Comparison of ENCODE assay signal across 29 cellular contexts in the genomic region with DNA sequence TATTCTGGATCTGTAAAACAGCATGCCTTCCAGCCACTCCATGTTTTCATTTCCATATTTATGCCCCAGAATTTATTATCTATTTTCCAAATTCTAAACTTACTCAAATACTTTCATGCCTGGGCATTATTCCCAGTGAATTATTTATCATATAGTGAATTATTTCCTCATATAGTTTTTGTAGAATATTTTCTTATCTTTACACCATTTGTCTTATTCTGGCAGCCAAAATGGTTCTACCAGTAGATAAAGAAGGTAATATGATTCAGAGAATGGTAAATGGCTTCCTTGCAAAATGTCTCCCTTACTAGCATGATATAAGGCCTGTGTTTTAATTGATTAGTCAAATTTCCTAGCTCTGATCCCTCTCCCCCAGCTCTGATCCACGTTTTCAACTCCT.
"Had no signal": no experiment of that assay in that cellular context is flagged by ENCODE, and none has a peak within 500 bp of the region (broad histone marks: within the 10 kb centered on the region; RNA-seq: fewer than 3 reads in every experiment).

No MANE protein-coding gene starts in this region.

- H3K4me3 ChIP-seq: neural progenitor cell, ovary, psoas muscle, right lobe of liver, sigmoid colon, suprapubic skin, testis, tibial artery, transverse colon, upper lobe of right lung, uterus had no signal

- H3K4me2 ChIP-seq: neural progenitor cell had no signal

- H3K4me3 Mint-ChIP-seq: naive thymus-derived CD8-positive, alpha-beta T cell; natural killer cell treated with Interleukin-12 subunit alpha and Interleukin-12 subunit beta and Interleukin-15 and Interleukin-18, amount 100 ng/mL, for 72 hours; neural progenitor cell; stimulated activated effector memory CD8-positive, alpha-beta T cell treated with anti-CD3 and anti-CD28 coated beads, Interleukin-12 subunit alpha, Interleukin-12 subunit beta, amount 100 ng/mL, for 72 hours; stimulated activated naive CD8-positive, alpha-beta T cell treated with anti-CD3 and anti-CD28 coated beads, Interleukin-15, amount 100 ng/mL, for 72 hours; type B pancreatic cell had no signal

- DNase-seq: naive thymus-derived CD8-positive, alpha-beta T cell; occipital lobe; ovary; posterior cingulate gyrus; psoas muscle; right cardiac atrium; right lobe of liver; sigmoid colon; small intestine; stimulated activated CD4-positive, alpha-beta T cell treated with anti-CD3 and anti-CD28 coated beads, Interleukin-15, amount 100 ng/mL, for 24 hours; stimulated activated CD4-positive, alpha-beta T cell treated with anti-CD3 and anti-CD28 coated beads, Interleukin-2, amount 100 ng/mL, for 24 hours; stimulated activated CD4-positive, alpha-beta T cell treated with anti-CD3 and anti-CD28 coated beads, Interleukin-2, amount 100 ng/mL, for 48 hours; stimulated activated CD4-positive, alpha-beta T cell treated with anti-CD3 and anti-CD28 coated beads, Interleukin-4, amount 100 ng/mL, for 24 hours; stimulated activated naive CD4-positive, alpha-beta T cell; stimulated activated naive CD8-positive, alpha-beta T cell treated with anti-CD3 and anti-CD28 coated beads, Interleukin-15, amount 100 ng/mL, for 72 hours; stimulated activated naive CD8-positive, alpha-beta T cell treated with anti-CD3 and anti-CD28 coated beads, Interleukin-15, Interleukin-2, amounts not matched to agents 100 U/mL and 50 U/mL, for 24 hours; substantia nigra; testis; tibial artery; transverse colon; upper lobe of right lung; uterus had no signal

- H3K27me3 Mint-ChIP-seq: naive thymus-derived CD8-positive, alpha-beta T cell; progenitor cell of endocrine pancreas; stimulated activated naive CD8-positive, alpha-beta T cell treated with anti-CD3 and anti-CD28 coated beads, Interleukin-15, amount 100 ng/mL, for 72 hours; type B pancreatic cell had no signal

- H3K36me3 Mint-ChIP-seq: naive thymus-derived CD8-positive, alpha-beta T cell; natural killer cell treated with Interleukin-12 subunit alpha and Interleukin-12 subunit beta and Interleukin-15 and Interleukin-18, amount 100 ng/mL, for 72 hours; neural progenitor cell; stimulated activated effector memory CD8-positive, alpha-beta T cell treated with anti-CD3 and anti-CD28 coated beads, Interleukin-12 subunit alpha, Interleukin-12 subunit beta, amount 100 ng/mL, for 72 hours; type B pancreatic cell had no signal

- H3K9me3 ChIP-seq: ovary, psoas muscle, right lobe of liver, sigmoid colon, suprapubic skin, testis, tibial artery, transverse colon, upper lobe of right lung, uterus had no signal

- H3K79me2 ChIP-seq: parathyroid adenoma had no signal

- ATAC-seq: naive thymus-derived CD8-positive, alpha-beta T cell; natural killer cell treated with Interleukin-12 subunit alpha and Interleukin-12 subunit beta and Interleukin-15 and Interleukin-18, amount 100 ng/mL, for 72 hours; psoas muscle; right cardiac atrium; right lobe of liver; stimulated activated effector memory CD8-positive, alpha-beta T cell treated with anti-CD3 and anti-CD28 coated beads, Interleukin-12 subunit alpha, Interleukin-12 subunit beta, amount 100 ng/mL, for 72 hours; stimulated activated naive CD8-positive, alpha-beta T cell treated with anti-CD3 and anti-CD28 coated beads, Interleukin-15, amount 100 ng/mL, for 72 hours; stimulated activated naive CD8-positive, alpha-beta T cell treated with anti-CD3 and anti-CD28 coated beads, Interleukin-15, Interleukin-2, amounts not matched to agents 100 U/mL and 50 U/mL, for 24 hours; upper lobe of right lung had no signal

- H3K27ac ChIP-seq: neural progenitor cell, ovary, parathyroid adenoma, psoas muscle, right lobe of liver, sigmoid colon, suprapubic skin, testis, tibial artery, transverse colon, upper lobe of right lung, uterus had no signal

- H3K9me3 Mint-ChIP-seq: naive thymus-derived CD8-positive, alpha-beta T cell; stimulated activated naive CD8-positive, alpha-beta T cell treated with anti-CD3 and anti-CD28 coated beads, Interleukin-15, amount 100 ng/mL, for 72 hours; type B pancreatic cell had no signal

- H3K4me1 ChIP-seq: parathyroid adenoma, right lobe of liver, sigmoid colon, suprapubic skin, testis, uterus had no signal

- H3K27me3 ChIP-seq: neural progenitor cell, ovary, right lobe of liver, sigmoid colon, suprapubic skin, testis, tibial artery, transverse colon, upper lobe of right lung, uterus had no signal

- FAIRE-seq: small intestine had no signal

- H3K9ac ChIP-seq: neural progenitor cell, parathyroid adenoma had no signal

- H3K36me3 ChIP-seq: neural progenitor cell, ovary, right lobe of liver, sigmoid colon, suprapubic skin, tibial artery, transverse colon, upper lobe of right lung, uterus had no signal

- H3K27ac Mint-ChIP-seq: naive thymus-derived CD8-positive, alpha-beta T cell; natural killer cell treated with Interleukin-12 subunit alpha and Interleukin-12 subunit beta and Interleukin-15 and Interleukin-18, amount 100 ng/mL, for 72 hours; neural progenitor cell; progenitor cell of endocrine pancreas; stimulated activated effector memory CD8-positive, alpha-beta T cell treated with anti-CD3 and anti-CD28 coated beads, Interleukin-12 subunit alpha, Interleukin-12 subunit beta, amount 100 ng/mL, for 72 hours; stimulated activated naive CD8-positive, alpha-beta T cell treated with anti-CD3 and anti-CD28 coated beads, Interleukin-15, amount 100 ng/mL, for 72 hours; type B pancreatic cell had no signal

- H3K4me1 Mint-ChIP-seq: stimulated activated effector memory CD8-positive, alpha-beta T cell treated with anti-CD3 and anti-CD28 coated beads, Interleukin-12 subunit alpha, Interleukin-12 subunit beta, amount 100 ng/mL, for 72 hours; stimulated activated naive CD8-positive, alpha-beta T cell treated with anti-CD3 and anti-CD28 coated beads, Interleukin-15, amount 100 ng/mL, for 72 hours had no signal

- H2AFZ ChIP-seq: neural progenitor cell, parathyroid adenoma had no signal
